ENCODE assay signal across 1 cellular context in the genomic region with DNA sequence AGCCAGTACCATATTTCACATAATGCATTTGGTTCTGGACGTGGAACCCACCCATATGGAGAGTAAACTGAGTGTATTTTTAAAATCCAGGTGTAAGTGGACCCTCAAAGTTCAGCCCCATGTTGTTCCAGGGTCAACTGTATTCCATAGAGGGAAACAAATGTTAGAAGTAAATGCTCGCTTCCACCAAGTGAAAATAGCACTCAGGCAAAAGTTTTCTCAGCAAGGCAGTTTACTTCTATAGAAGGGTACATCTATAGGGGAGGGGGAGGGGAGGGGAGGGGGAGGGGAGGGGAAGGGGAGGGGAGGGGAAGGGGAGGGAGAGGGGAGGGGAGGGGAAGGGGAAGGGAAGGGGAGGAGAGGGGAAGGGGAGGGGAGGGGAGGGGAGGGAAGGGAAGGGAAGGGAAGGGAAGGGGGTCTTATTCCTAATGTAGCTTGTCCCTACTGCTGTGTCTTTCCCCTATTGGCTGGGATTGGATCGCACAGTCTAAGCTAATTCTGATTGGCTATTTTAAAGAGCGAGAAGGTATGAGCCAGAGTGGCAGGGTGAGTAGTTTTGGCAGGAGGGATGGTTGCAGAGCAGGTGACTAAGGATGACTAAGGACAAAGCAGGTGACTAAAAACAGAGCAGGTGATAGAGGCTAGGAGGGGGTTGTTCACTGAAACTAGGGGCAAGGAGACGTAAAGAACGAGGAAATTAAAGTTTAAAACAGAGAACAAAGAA.
TF ChIP-seq lines count a peak whose summit lies in the region.

No MANE protein-coding gene starts in this region.

TF ChIP-seq in GM23338, 12 proteins besides CTCF, POLR2A, EP300 and RAD21:
- TF ChIP-seq EZH2phosphoT487 (IDR thresholded peaks at IDR 0.05; ENCODE audit: unreplicated experiment) = no peak
- TF ChIP-seq STAT1 (IDR thresholded peaks at IDR 0.05; ENCODE audit: unreplicated experiment) = no peak
- TF ChIP-seq, protein P1, sequence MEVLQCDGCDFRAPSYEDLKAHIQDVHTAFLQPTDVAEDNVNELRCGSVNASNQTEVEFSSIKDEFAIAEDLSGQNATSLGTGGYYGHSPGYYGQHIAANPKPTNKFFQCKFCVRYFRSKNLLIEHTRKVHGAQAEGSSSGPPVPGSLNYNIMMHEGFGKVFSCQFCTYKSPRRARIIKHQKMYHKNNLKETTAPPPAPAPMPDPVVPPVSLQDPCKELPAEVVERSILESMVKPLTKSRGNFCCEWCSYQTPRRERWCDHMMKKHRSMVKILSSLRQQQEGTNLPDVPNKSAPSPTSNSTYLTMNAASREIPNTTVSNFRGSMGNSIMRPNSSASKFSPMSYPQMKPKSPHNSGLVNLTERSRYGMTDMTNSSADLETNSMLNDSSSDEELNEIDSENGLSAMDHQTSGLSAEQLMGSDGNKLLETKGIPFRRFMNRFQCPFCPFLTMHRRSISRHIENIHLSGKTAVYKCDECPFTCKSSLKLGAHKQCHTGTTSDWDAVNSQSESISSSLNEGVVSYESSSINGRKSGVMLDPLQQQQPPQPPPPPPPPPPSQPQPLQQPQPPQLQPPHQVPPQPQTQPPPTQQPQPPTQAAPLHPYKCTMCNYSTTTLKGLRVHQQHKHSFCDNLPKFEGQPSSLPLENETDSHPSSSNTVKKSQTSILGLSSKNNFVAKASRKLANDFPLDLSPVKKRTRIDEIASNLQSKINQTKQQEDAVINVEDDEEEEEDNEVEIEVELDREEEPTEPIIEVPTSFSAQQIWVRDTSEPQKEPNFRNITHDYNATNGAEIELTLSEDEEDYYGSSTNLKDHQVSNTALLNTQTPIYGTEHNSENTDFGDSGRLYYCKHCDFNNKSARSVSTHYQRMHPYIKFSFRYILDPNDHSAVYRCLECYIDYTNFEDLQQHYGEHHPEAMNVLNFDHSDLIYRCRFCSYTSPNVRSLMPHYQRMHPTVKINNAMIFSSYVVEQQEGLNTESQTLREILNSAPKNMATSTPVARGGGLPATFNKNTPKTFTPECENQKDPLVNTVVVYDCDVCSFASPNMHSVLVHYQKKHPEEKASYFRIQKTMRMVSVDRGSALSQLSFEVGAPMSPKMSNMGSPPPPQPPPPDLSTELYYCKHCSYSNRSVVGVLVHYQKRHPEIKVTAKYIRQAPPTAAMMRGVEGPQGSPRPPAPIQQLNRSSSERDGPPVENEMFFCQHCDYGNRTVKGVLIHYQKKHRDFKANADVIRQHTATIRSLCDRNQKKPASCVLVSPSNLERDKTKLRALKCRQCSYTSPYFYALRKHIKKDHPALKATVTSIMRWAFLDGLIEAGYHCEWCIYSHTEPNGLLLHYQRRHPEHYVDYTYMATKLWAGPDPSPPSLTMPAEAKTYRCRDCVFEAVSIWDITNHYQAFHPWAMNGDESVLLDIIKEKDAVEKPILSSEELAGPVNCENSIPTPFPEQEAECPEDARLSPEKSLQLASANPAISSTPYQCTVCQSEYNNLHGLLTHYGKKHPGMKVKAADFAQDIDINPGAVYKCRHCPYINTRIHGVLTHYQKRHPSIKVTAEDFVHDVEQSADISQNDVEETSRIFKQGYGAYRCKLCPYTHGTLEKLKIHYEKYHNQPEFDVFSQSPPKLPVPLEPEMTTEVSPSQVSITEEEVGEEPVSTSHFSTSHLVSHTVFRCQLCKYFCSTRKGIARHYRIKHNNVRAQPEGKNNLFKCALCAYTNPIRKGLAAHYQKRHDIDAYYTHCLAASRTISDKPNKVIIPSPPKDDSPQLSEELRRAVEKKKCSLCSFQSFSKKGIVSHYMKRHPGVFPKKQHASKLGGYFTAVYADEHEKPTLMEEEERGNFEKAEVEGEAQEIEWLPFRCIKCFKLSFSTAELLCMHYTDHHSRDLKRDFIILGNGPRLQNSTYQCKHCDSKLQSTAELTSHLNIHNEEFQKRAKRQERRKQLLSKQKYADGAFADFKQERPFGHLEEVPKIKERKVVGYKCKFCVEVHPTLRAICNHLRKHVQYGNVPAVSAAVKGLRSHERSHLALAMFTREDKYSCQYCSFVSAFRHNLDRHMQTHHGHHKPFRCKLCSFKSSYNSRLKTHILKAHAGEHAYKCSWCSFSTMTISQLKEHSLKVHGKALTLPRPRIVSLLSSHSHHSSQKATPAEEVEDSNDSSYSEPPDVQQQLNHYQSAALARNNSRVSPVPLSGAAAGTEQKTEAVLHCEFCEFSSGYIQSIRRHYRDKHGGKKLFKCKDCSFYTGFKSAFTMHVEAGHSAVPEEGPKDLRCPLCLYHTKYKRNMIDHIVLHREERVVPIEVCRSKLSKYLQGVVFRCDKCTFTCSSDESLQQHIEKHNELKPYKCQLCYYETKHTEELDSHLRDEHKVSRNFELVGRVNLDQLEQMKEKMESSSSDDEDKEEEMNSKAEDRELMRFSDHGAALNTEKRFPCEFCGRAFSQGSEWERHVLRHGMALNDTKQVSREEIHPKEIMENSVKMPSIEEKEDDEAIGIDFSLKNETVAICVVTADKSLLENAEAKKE (CRISPR knock-in tag; IDR thresholded peaks at IDR 0.05) = no peak
- no peak for TF ChIP-seq ZNF331 (CRISPR knock-in tag; IDR thresholded peaks at IDR 0.05; ENCODE audit: low read depth)
- no peak for TF ChIP-seq ZNF114 (CRISPR knock-in tag; IDR thresholded peaks at IDR 0.05)
